ENCODE assay signal across 16 cellular contexts in the genomic region with DNA sequence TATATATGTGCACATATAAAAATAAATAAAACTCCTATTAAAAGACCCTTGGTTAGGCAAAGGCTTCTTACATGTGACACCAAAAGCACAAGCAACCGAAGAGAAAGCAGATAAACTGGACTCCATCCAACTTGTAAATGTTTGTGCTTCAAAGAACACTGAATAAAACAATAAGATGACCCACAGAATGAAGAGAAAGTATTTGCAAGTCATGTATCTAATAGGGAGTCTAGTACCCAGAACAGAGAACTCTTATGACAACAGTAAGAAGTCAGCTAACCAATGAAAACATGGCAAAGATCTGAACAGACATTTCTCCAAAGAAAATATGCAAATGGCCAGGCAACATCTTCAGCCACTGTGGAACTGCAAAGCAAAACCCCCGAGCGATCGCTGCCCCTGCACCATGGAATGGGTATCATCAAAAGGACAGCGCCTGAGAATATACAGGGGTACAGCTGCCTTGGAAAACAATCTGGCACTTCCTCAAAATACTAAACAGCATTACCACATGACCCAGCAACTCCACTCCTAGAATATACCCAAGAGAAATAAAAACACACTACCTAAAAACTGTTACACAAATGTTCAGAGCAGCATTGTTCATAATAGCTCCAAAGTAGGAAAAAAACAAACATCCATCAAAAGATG. TPM values are rescaled to one million over a fixed set of nuclear protein-coding genes. Genes with fewer than 3 reads are reported as not detected.
DNase-seq lines count a peak whose midpoint lies in the region; ATAC-seq, FAIRE-seq and TF ChIP-seq lines count a peak whose summit lies in the region.
"Had no signal": no experiment of that assay in that cellular context is flagged by ENCODE, and none has a peak within 500 bp of the region (broad histone marks: within the 10 kb centered on the region; RNA-seq: fewer than 3 reads in every experiment).

No MANE protein-coding gene starts in this region.

- H3K36me3 ChIP-seq in KOPT-K1 (ENCODE audit: insufficient read depth, low read length) (peaks cover 85% of the 10 kb centered on the region), GM12878 (ENCODE audit: control insufficient read depth in 2 of 2, insufficient read depth in 2 of 2, low read length in 1 of 2) (peaks cover 5 to 20% of the 10 kb centered on the region in 2 experiments)

- peak overlapping the region; percentile 66 for H3K27ac Mint-ChIP-seq in CD4-positive, alpha-beta T cell
- peak overlapping the region; percentile 47 to 90 (median 80) for H3K27ac Mint-ChIP-seq in naive thymus-derived CD8-positive, alpha-beta T cell

- no peaks in the 10 kb centered on the region for H3K9me3 ChIP-seq in CD4-positive, alpha-beta T cell (ENCODE audit: control insufficient read depth, low read length)
- no peaks in the 10 kb centered on the region for H3K9me3 ChIP-seq in KOPT-K1 (ENCODE audit: insufficient read depth, low read length, poor library complexity, severe bottlenecking)
- no peaks in the 10 kb centered on the region; the same call in 2 of the 3 replicates for H3K9me3 ChIP-seq in GM12878 (replicated peaks; ENCODE audit: control insufficient read depth, insufficient read depth, low read length)
- H3K9me3 ChIP-seq: ascending aorta had no signal

- no peak for TF ChIP-seq RAD21 in GM12878 (IDR thresholded peaks at IDR 0.05; ENCODE audit: insufficient read depth, low read depth, low read length)

- peak overlapping the region; percentile 34; the same call in 1 of the 2 replicates for H3K4me3 ChIP-seq in GM12878
- H3K4me3 ChIP-seq: ascending aorta had no signal

- H4K20me1 ChIP-seq in GM12878 (ENCODE audit: control insufficient read depth, insufficient read depth): peaks cover 5% of the 10 kb centered on the region

- H3K9me3 Mint-ChIP-seq in CD4-positive, alpha-beta T cell: no peaks in the 10 kb centered on the region
- no peaks in the 10 kb centered on the region for H3K9me3 Mint-ChIP-seq in naive thymus-derived CD8-positive, alpha-beta T cell

- SMC1A ChIA-PET in GM12878 (lab: Charles Lee; ENCODE audit: uncharacterized antibody, unreplicated experiment): interaction anchor here (1.0 to 1.3 kb wide), 2 partner anchors 10 to 11 kb away, joined by 3 to 4 read pairs; no protein-coding TSS in a partner anchor

- no peak overlapping the region for H3K4me2 ChIP-seq in GM12878 (ENCODE audit: control insufficient read depth, insufficient read depth)

- FAIRE-seq in GM12878 (lab: Jason Lieb, UNC) (no peak), urothelium cell line (lab: Jason Lieb, UNC) (no peak)

- POLR2A ChIA-PET in CD4-positive, alpha-beta T cell (lab: Charles Lee): interaction anchor here (1.0 to 1.3 kb wide), 2 partner anchors 21 to 44 kb away, joined by 4 to 5 read pairs; no protein-coding TSS in a partner anchor
- POLR2A ChIA-PET in GM12878 (lab: Charles Lee): no interaction called here
- POLR2A ChIA-PET in naive thymus-derived CD8-positive, alpha-beta T cell (lab: Charles Lee): interaction anchor here (0.9 to 3.0 kb wide), 4 partner anchors 12 to 151 kb away, joined by 3 to 10 read pairs (median 4); no protein-coding TSS in a partner anchor

- no peaks in the 10 kb centered on the region for H3K27me3 Mint-ChIP-seq in CD4-positive, alpha-beta T cell
- no peaks in the 10 kb centered on the region for H3K27me3 Mint-ChIP-seq in naive thymus-derived CD8-positive, alpha-beta T cell

- no peak overlapping the region for H3K4me3 Mint-ChIP-seq in CD4-positive, alpha-beta T cell
- H3K4me3 Mint-ChIP-seq in naive thymus-derived CD8-positive, alpha-beta T cell: peak overlapping the region in 9 of 10 donors; percentile 0 to 66 (median 54)

- peaks cover 5% of the 10 kb centered on the region for H3K4me1 ChIP-seq in GM12878 (ENCODE audit: control insufficient read depth, insufficient read depth, low read length)
- H3K4me1 ChIP-seq: ascending aorta had no signal

- in situ Hi-C loops in GM12878 (cut with MboI): no loop called here

- H3K9ac ChIP-seq in GM12878 (ENCODE audit: control insufficient read depth, insufficient read depth, low read length): no peak overlapping the region

- ATAC-seq in CD4-positive, alpha-beta T cell (ENCODE audit: poor library complexity): no peak
- ATAC-seq in GM12878: no peak
- ATAC-seq in naive thymus-derived CD8-positive, alpha-beta T cell: no peak
- ATAC-seq: HCT116, right cardiac atrium had no signal

- no peak for DNase-seq in CD4-positive, alpha-beta T cell
- DNase-seq in GM12878 (ENCODE audit: low read depth, low spot score): no peak
- DNase-seq in naive thymus-derived CD8-positive, alpha-beta T cell: no peak
- DNase-seq in urothelium cell line (ENCODE audit: low spot score): no peak
- DNase-seq in cerebellar cortex (ENCODE audit: low spot score): no peak
- no peak for DNase-seq in NCI-H1048 (lab: John Stamatoyannopoulos, UW)
- no peak for DNase-seq in hippocampal formation (lab: John Stamatoyannopoulos, UW)
- DNase-seq: activated T-cell treated with anti-CD3 and anti-CD28 coated beads for 4 hours; effector memory CD4-positive, alpha-beta T cell; kidney glomerular epithelial cell; NCI-H1417; NCI-H524; right cardiac atrium had no signal

- H3K27ac ChIP-seq in CD4-positive, alpha-beta T cell (ENCODE audit: low read depth, low read length): no peak overlapping the region
- peak overlapping the region; percentile 13 for H3K27ac ChIP-seq in KOPT-K1 (ENCODE audit: low read depth, low read length, poor library complexity, severe bottlenecking)
- H3K27ac ChIP-seq in GM12878 (ENCODE audit: control insufficient read depth, insufficient read depth): no peak overlapping the region
- H3K27ac ChIP-seq: ascending aorta had no signal

- peaks cover 71% of the 10 kb centered on the region for H3K79me2 ChIP-seq in GM12878 (ENCODE audit: control insufficient read depth, insufficient read depth, low read length)

- H3K27me3 ChIP-seq in CD4-positive, alpha-beta T cell (ENCODE audit: control insufficient read depth, insufficient read depth, low read length): no peaks in the 10 kb centered on the region
- no peaks in the 10 kb centered on the region for H3K27me3 ChIP-seq in GM12878 (replicated peaks in 1 of 2; ENCODE audit: control insufficient read depth in 2 of 2, insufficient read depth in 2 of 2, low read length in 1 of 2)
- H3K27me3 ChIP-seq: ascending aorta had no signal

- no peak for TF ChIP-seq POLR2A in GM12878 (IDR thresholded peaks at IDR 0.05; ENCODE audit: low read depth, low read length)

- TF ChIP-seq CTCF in CD4-positive, alpha-beta T cell (IDR thresholded peaks at IDR 0.05): no peak
- TF ChIP-seq CTCF in GM12878 (IDR thresholded peaks at IDR 0.05 in 2 of 3, conservative IDR thresholded peaks at IDR 0.05 in 1 of 3; ENCODE audit: control insufficient read depth in 2 of 3, extremely low read depth in 1 of 3, insufficient read depth in 1 of 3, low read depth in 3 of 3, low read length in 3 of 3): no peak

- H2AFZ ChIP-seq in GM12878 (ENCODE audit: control insufficient read depth, low read depth, low read length): no peak overlapping the region

- intact Hi-C loops in CD4-positive, alpha-beta T cell (cut with DNase I, micrococcal nuclease): no loop called here
- intact Hi-C loops in GM12878 (cut with micrococcal nuclease; ENCODE audit: unreplicated experiment): no loop called here

- no TSS peak for BruUV-seq in GM12878 (replicated peaks; lab: Mats Ljungman, UMichigan)

- RAD21 ChIA-PET in GM12878 (lab: Charles Lee; ENCODE audit: unreplicated experiment): no interaction called here

- TF ChIP-seq EP300 in GM12878 (IDR thresholded peaks at IDR 0.05; ENCODE audit: borderline replicate concordance in 1 of 2, control insufficient read depth in 1 of 2, low read depth in 2 of 2, low read length in 2 of 2): no peak

- CTCF ChIA-PET in CD4-positive, alpha-beta T cell (lab: Charles Lee): interaction anchor here (1.2 kb wide), 1 partner anchor 19 kb away, joined by 3 read pairs; no protein-coding TSS in a partner anchor
- CTCF ChIA-PET in GM12878 (lab: Yijun Ruan, JAX): interaction anchor here (0.6 to 1.4 kb wide), 2 partner anchors 11 to 1959 kb away, joined by 3 to 4 read pairs; no protein-coding TSS in a partner anchor

- peaks cover 85% of the 10 kb centered on the region for H3K4me1 Mint-ChIP-seq in CD4-positive, alpha-beta T cell (ENCODE audit: low read depth)
- peaks cover 41 to 88% (median 84%) of the 10 kb centered on the region in 4 donors for H3K4me1 Mint-ChIP-seq in naive thymus-derived CD8-positive, alpha-beta T cell

- H3K36me3 Mint-ChIP-seq in CD4-positive, alpha-beta T cell (ENCODE audit: low read depth): peaks cover 62% of the 10 kb centered on the region
- peaks cover 0 to 29% (median 4%) of the 10 kb centered on the region in 3 donors for H3K36me3 Mint-ChIP-seq in naive thymus-derived CD8-positive, alpha-beta T cell

- WGBS in GM12878 (ENCODE audit: insufficient coverage, insufficient replicate concordance, low lambda C conversion rate, missing lambda C conversion rate): 93% methylated on average over 5 of the region's 5 CpGs

RNA-seq across cellular contexts. Expression of gene BRD1, which starts 17.2 kb away (rescaled TPM):
- total RNA-seq in CD4-positive, alpha-beta T cell: 100 to 1,000 TPM; 129 to 130 TPM
- total RNA-seq in GM12878 (2013; cell fraction: nucleolus; rRNA removed): 53.3 and 67.3 TPM in 2 replicates
- 15.2 and 16.4 TPM in 2 replicates for total RNA-seq in GM12878 (2014; rRNA removed)
- 11.7 and 12.3 TPM in 2 replicates for total RNA-seq in GM12878 (2014; rRNA removed; fragmentation: Illumina TruSeq; extraction: Trizol)
- total RNA-seq in GM12878 (2021): 26.4 and 26.9 TPM in 2 replicates
- polyA plus RNA-seq in GM12878 (2011; ENCODE audit: low read depth): 6.0 TPM
- polyA plus RNA-seq in GM12878 (2011; rRNA removed): 4.1 and 4.8 TPM in 2 replicates
- 5.0 TPM in 2 replicates for polyA plus RNA-seq in GM12878 (2011; cell fraction: cytosol; rRNA removed)
- 30.6 and 48.0 TPM in 2 replicates for polyA plus RNA-seq in GM12878 (2011; cell fraction: nucleus; rRNA removed)
- polyA plus RNA-seq in GM12878 (2012): 13.8 and 14.2 TPM in 2 replicates
- polyA plus RNA-seq in GM12878 (2014; fragmentation: Illumina TruSeq; extraction: Trizol): 4.2 and 9.4 TPM in 2 replicates
- 1 to 10 TPM in 1 of 2 experiments, under 1 TPM in 1; 0.90 to 2.1 TPM for polyA plus RNA-seq in GM12878 (2014; fragmentation: Nextera tagmentation; extraction: Ambion mirVana)
- 17.9 and 19.0 TPM in 2 replicates for polyA plus RNA-seq in GM12878 (2014; rRNA removed)
- polyA plus RNA-seq in GM12878 (2016; fragmentation: Nextera tagmentation; extraction: Ambion mirVana): 1 to 10 TPM; 2.9 to 3.2 TPM
- 7.3 and 10.7 TPM in 2 replicates for polyA minus RNA-seq in GM12878 (2011; rRNA and poly(A)+ RNA removed)
- 5.3 and 5.6 TPM in 2 replicates for polyA minus RNA-seq in GM12878 (2011; cell fraction: cytosol; rRNA and poly(A)+ RNA removed)
- polyA minus RNA-seq in GM12878 (2011; cell fraction: nucleus; rRNA and poly(A)+ RNA removed): 14.0 and 24.9 TPM in 2 replicates
- 10 to 100 TPM; 80.9 to 86.8 TPM for total RNA-seq in naive thymus-derived CD8-positive, alpha-beta T cell
- polyA plus RNA-seq in naive thymus-derived CD8-positive, alpha-beta T cell: 1 to 10 TPM; 1.9 to 3.7 (median 2.2) TPM

RNA-seq across cellular contexts. Expression of gene ZBED4, which starts 43.2 kb away (rescaled TPM):
- total RNA-seq in CD4-positive, alpha-beta T cell: 10 to 100 TPM; 14.8 to 15.0 TPM
- 28.5 and 31.8 TPM in 2 replicates for total RNA-seq in GM12878 (2013; cell fraction: nucleolus; rRNA removed)
- total RNA-seq in GM12878 (2014; rRNA removed) (14.1 and 14.7 TPM in 2 replicates), GM12878 (2014; rRNA removed; fragmentation: Illumina TruSeq; extraction: Trizol) (9.0 and 9.9 TPM in 2 replicates), GM12878 (2021) (21.2 and 21.6 TPM in 2 replicates)
- 7.8 TPM for polyA plus RNA-seq in GM12878 (2011; ENCODE audit: low read depth)
- polyA plus RNA-seq in GM12878 (2011; rRNA removed) (3.9 and 6.1 TPM in 2 replicates), GM12878 (2014; fragmentation: Illumina TruSeq; extraction: Trizol) (10.6 and 14.9 TPM in 2 replicates), GM12878 (2014; fragmentation: Nextera tagmentation; extraction: Ambion mirVana) (1 to 10 TPM; 2.3 to 2.7 TPM), GM12878 (2014; rRNA removed) (10.6 and 11.0 TPM in 2 replicates), GM12878 (2016; fragmentation: Nextera tagmentation; extraction: Ambion mirVana) (10 to 100 TPM; 14.9 to 16.8 TPM)
- 6.0 and 8.5 TPM in 2 replicates for polyA plus RNA-seq in GM12878 (2011; cell fraction: cytosol; rRNA removed)
- polyA plus RNA-seq in GM12878 (2011; cell fraction: nucleus; rRNA removed): 10.7 and 13.5 TPM in 2 replicates
- 11.6 and 11.8 TPM in 2 replicates for polyA plus RNA-seq in GM12878 (2012)
- polyA minus RNA-seq in GM12878 (2011; rRNA and poly(A)+ RNA removed): 8.4 and 11.6 TPM in 2 replicates
- 7.1 and 7.4 TPM in 2 replicates for polyA minus RNA-seq in GM12878 (2011; cell fraction: cytosol; rRNA and poly(A)+ RNA removed)
- polyA minus RNA-seq in GM12878 (2011; cell fraction: nucleus; rRNA and poly(A)+ RNA removed): 4.6 and 9.8 TPM in 2 replicates
- 10 to 100 TPM; 17.6 to 18.1 TPM for total RNA-seq in naive thymus-derived CD8-positive, alpha-beta T cell
- 10 to 100 TPM in 1 of 3 donors, 1 to 10 TPM in 2; 5.5 to 11.4 (median 8.1) TPM for polyA plus RNA-seq in naive thymus-derived CD8-positive, alpha-beta T cell
